ENCODE assay signal across 18 cellular contexts in the genomic region with DNA sequence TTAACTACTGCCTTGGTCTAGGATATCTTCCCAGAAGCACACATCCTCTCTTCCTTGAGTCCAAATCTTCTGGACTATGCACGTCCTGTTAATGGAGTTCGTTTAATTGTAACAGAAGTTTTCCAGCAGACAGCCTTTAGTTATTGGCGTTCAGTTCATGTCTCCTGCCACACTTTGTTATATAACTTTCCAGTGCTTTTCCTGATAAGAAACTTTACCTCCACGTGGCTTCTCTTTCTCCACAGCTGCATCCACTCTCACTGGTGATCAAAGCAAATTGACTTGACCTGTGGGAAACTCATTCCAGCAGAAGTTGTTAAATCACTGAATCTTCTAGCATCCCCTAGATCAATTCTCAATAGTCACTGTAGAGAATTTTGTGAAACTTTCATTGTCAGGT. TPM values are rescaled to one million over a fixed set of nuclear protein-coding genes. Genes with fewer than 3 reads are reported as not detected.
"Had no signal": no experiment of that assay in that cellular context is flagged by ENCODE, and none has a peak within 500 bp of the region (broad histone marks: within the 10 kb centered on the region; RNA-seq: fewer than 3 reads in every experiment).

No MANE protein-coding gene starts in this region.

- H3K27ac ChIP-seq: foreskin keratinocyte, uterus had no signal

- FAIRE-seq: TTC549 had no signal

- H3K9me3 ChIP-seq: sigmoid colon, thyroid gland, uterus had no signal

- H3K4me1 ChIP-seq: foreskin keratinocyte, uterus had no signal

- H3K27ac Mint-ChIP-seq: activated B cell treated with CpG ODN at 0.5 μM for 24 hours; activated CD8-positive, alpha-beta T cell treated with anti-CD3 and anti-CD28 coated beads for 36 hours; activated naive CD4-positive, alpha-beta T cell treated with anti-CD3 and anti-CD28 coated beads, Interleukin-2, amount 50 U/mL, for 24 hours; immature natural killer cell; natural killer cell had no signal

- H3K36me3 Mint-ChIP-seq: activated naive CD4-positive, alpha-beta T cell treated with anti-CD3 and anti-CD28 coated beads, Interleukin-2, amount 50 U/mL, for 24 hours; immature natural killer cell; natural killer cell had no signal

- H3K4me3 Mint-ChIP-seq: activated B cell treated with CpG ODN at 0.5 μM for 24 hours; activated CD8-positive, alpha-beta T cell treated with anti-CD3 and anti-CD28 coated beads for 36 hours; activated naive CD4-positive, alpha-beta T cell treated with anti-CD3 and anti-CD28 coated beads, Interleukin-2, amount 50 U/mL, for 24 hours; activated T-cell treated with anti-CD3 and anti-CD28 coated beads, Interleukin-2, amount 50 U/mL, for 4 hours; immature natural killer cell; natural killer cell had no signal

- H3K4me1 Mint-ChIP-seq: activated B cell treated with CpG ODN at 0.5 μM for 24 hours; activated naive CD4-positive, alpha-beta T cell treated with anti-CD3 and anti-CD28 coated beads, Interleukin-2, amount 50 U/mL, for 24 hours; immature natural killer cell; natural killer cell had no signal

- H3K9me3 Mint-ChIP-seq: activated B cell treated with CpG ODN at 0.5 μM for 24 hours; activated CD8-positive, alpha-beta T cell treated with anti-CD3 and anti-CD28 coated beads for 36 hours; activated naive CD4-positive, alpha-beta T cell treated with anti-CD3 and anti-CD28 coated beads, Interleukin-2, amount 50 U/mL, for 24 hours; activated T-cell treated with anti-CD3 and anti-CD28 coated beads, Interleukin-2, amount 50 U/mL, for 4 hours; immature natural killer cell; natural killer cell had no signal

- DNase-seq: activated B cell treated with CpG ODN at 0.5 μM for 24 hours; activated CD4-positive, alpha-beta T cell treated with anti-CD3 and anti-CD28 coated beads for 48 hours; activated CD8-positive, alpha-beta T cell treated with anti-CD3 and anti-CD28 coated beads for 36 hours; activated effector memory CD4-positive, alpha-beta T cell treated with anti-CD3 and anti-CD28 coated beads, Interleukin-2, amount 50 U/mL, for 16 hours; activated T-cell treated with anti-CD3 and anti-CD28 coated beads, Interleukin-2, amount 50 U/mL, for 4 hours; effector memory CD4-positive, alpha-beta T cell; foreskin keratinocyte; immature natural killer cell; mammary epithelial cell; natural killer cell; sigmoid colon; stimulated activated CD4-positive, alpha-beta T cell treated with anti-CD3 and anti-CD28 coated beads, Interleukin-2, amount 100 ng/mL, for 24 hours; SW 1271; thyroid gland; uterus had no signal

- H3K27me3 ChIP-seq: foreskin keratinocyte, sigmoid colon, thyroid gland, uterus had no signal

- ATAC-seq: activated CD8-positive, alpha-beta T cell treated with anti-CD3 and anti-CD28 coated beads for 36 hours; activated T-cell treated with anti-CD3 and anti-CD28 coated beads, Interleukin-2, amount 50 U/mL, for 4 hours; natural killer cell had no signal

- H3K4me3 ChIP-seq: sigmoid colon, thyroid gland, uterus had no signal

- H3K36me3 ChIP-seq: uterus had no signal

RNA-seq across cellular contexts. Expression of a gene that starts 19.0 kb away (rescaled TPM):
- total RNA-seq: activated CD8-positive, alpha-beta T cell treated with anti-CD3 and anti-CD28 coated beads for 36 hours; mononuclear cell had no signal
- polyA plus RNA-seq: immature natural killer cell had no signal
